8 cellular contexts compared by ENCODE assay signal in the genomic region with DNA sequence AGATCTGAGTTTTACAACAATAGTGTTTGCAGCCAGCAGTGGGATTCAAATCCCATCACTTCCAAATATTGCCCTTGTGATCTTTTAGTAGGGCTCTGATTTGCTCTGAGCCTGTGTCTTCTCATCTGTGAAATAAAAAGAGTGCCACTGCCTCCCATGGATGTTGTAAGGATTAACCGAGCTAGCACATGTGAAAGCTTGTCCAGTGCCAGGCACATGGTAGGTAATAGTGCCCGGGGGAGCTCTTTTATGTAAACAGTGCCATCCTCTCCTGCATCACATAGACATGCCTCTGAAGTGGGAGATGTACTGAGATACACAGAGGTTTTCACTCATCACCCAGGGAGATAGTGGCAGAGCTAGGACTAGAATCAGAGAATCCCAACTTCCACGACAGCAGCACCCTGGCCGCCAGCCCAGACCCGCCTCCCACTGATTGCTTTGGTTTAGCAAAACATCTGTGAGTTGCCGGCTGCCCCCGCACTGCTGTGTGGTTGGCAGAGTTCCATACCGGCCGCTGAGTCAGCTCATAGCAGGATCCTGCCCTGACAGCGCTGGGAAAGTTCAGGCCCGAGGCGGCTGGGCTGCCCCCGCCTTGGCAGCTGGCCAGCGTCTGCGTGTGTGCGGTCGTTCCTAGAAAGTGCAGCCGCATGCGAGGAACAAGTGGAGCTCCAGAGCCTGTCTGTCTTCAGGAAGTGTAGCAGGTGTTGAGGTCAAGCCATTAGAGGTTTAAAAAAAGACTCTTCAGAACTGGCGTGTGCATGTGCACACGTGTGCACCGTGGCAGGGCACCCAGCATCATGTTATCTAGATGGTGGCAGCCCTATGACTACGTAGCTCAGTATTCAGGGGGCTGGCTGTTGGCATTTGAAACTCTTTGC. TPM values are rescaled to one million over a fixed set of nuclear protein-coding genes. Genes with fewer than 3 reads are reported as not detected.
A peak's percentile ranks its signal among the peaks of the same experiment; 100 is the strongest.
DNase-seq lines count a peak whose midpoint lies in the region; ATAC-seq, FAIRE-seq and TF ChIP-seq lines count a peak whose summit lies in the region.

No MANE protein-coding gene starts in this region.

- no peak for TF ChIP-seq CTCF in Caco-2 (IDR thresholded peaks at IDR 0.05; ENCODE audit: insufficient read depth in 1 of 2, low read depth in 1 of 2, low read length in 1 of 2, severe bottlenecking in 1 of 2, unreplicated experiment in 1 of 2)

- peaks cover 12% of the 10 kb centered on the region for H3K4me1 ChIP-seq in Caco-2

- peak overlapping the region; percentile 68 for H3K4me3 Mint-ChIP-seq in T-helper 17 cell
- H3K4me3 Mint-ChIP-seq in Caco-2 (ENCODE audit: unreplicated experiment), result no peak overlapping the region

- TF ChIP-seq POLR2A in GM12892 (IDR thresholded peaks at IDR 0.05; ENCODE audit: low read depth, low read length), result peak; percentile 4; the same call in 1 of the 2 replicates

- H3K27me3 ChIP-seq in Caco-2 (replicated peaks; ENCODE audit: control insufficient read depth, insufficient read depth, low read length), result no peaks in the 10 kb centered on the region

- H3K9me3 ChIP-seq in T-helper 17 cell (ENCODE audit: control insufficient read depth, low read length, poor library complexity, severe bottlenecking) (no peaks in the 10 kb centered on the region), Caco-2 (no peaks in the 10 kb centered on the region)

- peak; percentile 89 for FAIRE-seq in GM12892 (lab: Jason Lieb, UNC)

- POLR2A ChIA-PET in Caco-2 (lab: Charles Lee), result no interaction called here

- H3K36me3 ChIP-seq in Caco-2 (ENCODE audit: control insufficient read depth, insufficient read depth, low read length), result no peaks in the 10 kb centered on the region

- CTCF ChIA-PET in Caco-2 (lab: Charles Lee), result interaction anchor here (0.6 kb wide), 1 partner anchor 493 kb away, joined by 8 read pairs; no protein-coding TSS in a partner anchor

- intact Hi-C loops in left ventricle myocardium superior (cut with micrococcal nuclease) (loop anchor here (10.0 kb wide), 1 partner anchor 69 kb away; the partner anchor contains the start of gene CLK3), sciatic nerve (cut with DNase I) (no loop called here), Caco-2 (cut with micrococcal nuclease; ENCODE audit: unreplicated experiment) (no loop called here)

- peaks cover 2% of the 10 kb centered on the region for H3K36me3 Mint-ChIP-seq in T-helper 17 cell (ENCODE audit: low read depth)
- H3K36me3 Mint-ChIP-seq in Caco-2 (ENCODE audit: insufficient read depth, unreplicated experiment), result peaks cover 42% of the 10 kb centered on the region

- peaks cover 48% of the 10 kb centered on the region for H3K4me1 Mint-ChIP-seq in T-helper 17 cell
- peaks cover 6% of the 10 kb centered on the region for H3K4me1 Mint-ChIP-seq in Caco-2 (ENCODE audit: low read depth, unreplicated experiment)

- BruUV-seq in Caco-2 (replicated peaks; lab: Mats Ljungman, UMichigan), result no TSS peak

- H3K27me3 Mint-ChIP-seq in T-helper 17 cell (no peaks in the 10 kb centered on the region), Caco-2 (ENCODE audit: insufficient read depth, unreplicated experiment) (no peaks in the 10 kb centered on the region)

- DNase-seq in GM12892 (ENCODE audit: insufficient read length), result peak; percentile 55
- peak; percentile 85 for DNase-seq in NCI-H146 (lab: John Stamatoyannopoulos, UW)
- peak; percentile 71 to 85 (median 72) for DNase-seq in T-helper 17 cell
- peak; percentile 97 for DNase-seq in amniotic stem cell (lab: John Stamatoyannopoulos, UW)
- DNase-seq in left ventricle myocardium superior, result peak; percentile 98
- peak; percentile 99 for DNase-seq in sciatic nerve (ENCODE audit: low spot score)
- DNase-seq in Caco-2, result no peak

- ATAC-seq in HG02840 (IDR thresholded peaks at IDR 0.05; ENCODE audit: low FRiP score, unreplicated experiment) (peak; percentile 50), T-helper 17 cell (peak; percentile 78), left ventricle myocardium superior (peak; percentile 90), sciatic nerve (peak; percentile 97)

- H3K27ac Mint-ChIP-seq in T-helper 17 cell (peak overlapping the region; percentile 86), Caco-2 (ENCODE audit: unreplicated experiment) (no peak overlapping the region)

- no peaks in the 10 kb centered on the region for H3K9me3 Mint-ChIP-seq in Caco-2 (ENCODE audit: unreplicated experiment)

- no peak overlapping the region for H3K4me3 ChIP-seq in Caco-2 (ENCODE audit: low read depth, low read length)

RNA-seq across cellular contexts. Expression of gene ARID3B, which starts 5.0 kb away (rescaled TPM):
- polyA plus RNA-seq in GM12892 (2012; ENCODE audit: missing spikeins), result 16.4 TPM
- total RNA-seq in T-helper 17 cell (10 to 100 TPM; 37.4 to 42.6 TPM), left ventricle myocardium superior (2.0 TPM), sciatic nerve (5.5 TPM), Caco-2 (2022) (36.1 and 37.0 TPM in 2 replicates)

Comparison
In these comparisons a context has a peak if more than half of its experiments do, and no peak if none do; other contexts are left out.
1. DNase-seq: peak in GM12892 (single experiment), NCI-H146 (single experiment), T-helper 17 cell (3 of 3), amniotic stem cell (single experiment), left ventricle myocardium superior (single experiment) and sciatic nerve (single experiment); none in Caco-2 (0 of 2).
2. Peak in every context shown above with its lines, with median percentiles within 50 percentile points of each other: ATAC-seq.